In genomic region chr5:172932313-172933017, GRCh38 we compare ENCODE assay signal across 1 cellular context.
TF ChIP-seq lines count a peak whose summit lies in the region.

No MANE protein-coding gene starts in this region.

TF ChIP-seq in HepG2, 621 proteins besides CTCF, POLR2A, EP300 and RAD21 (continued from another document and continues in another):
- TF ChIP-seq NFKB2 (CRISPR knock-in tag; IDR thresholded peaks at IDR 0.05; ENCODE audit: borderline replicate concordance) (peak; percentile 54; the same call in 1 of the 2 replicates), ATF7 (IDR thresholded peaks at IDR 0.05) (no peak), ATF7 (CRISPR knock-in tag; IDR thresholded peaks at IDR 0.05) (no peak), ZNF687 (CRISPR knock-in tag; IDR thresholded peaks at IDR 0.05) (peak; percentile 71), SMARCE1 (IDR thresholded peaks at IDR 0.05; ENCODE audit: borderline replicate concordance) (no peak), ZNF615 (CRISPR knock-in tag; IDR thresholded peaks at IDR 0.05; ENCODE audit: borderline replicate concordance) (no peak), STAG1 (CRISPR knock-in tag; IDR thresholded peaks at IDR 0.05) (peak; percentile 99), ARHGAP35 (CRISPR knock-in tag; IDR thresholded peaks at IDR 0.05; ENCODE audit: borderline replicate concordance) (no peak), ZNF484 (CRISPR knock-in tag; IDR thresholded peaks at IDR 0.05; ENCODE audit: borderline replicate concordance, low read depth) (no peak), AKAP8 (CRISPR knock-in tag; IDR thresholded peaks at IDR 0.05) (no peak), BORCS8-MEF2B (CRISPR knock-in tag; IDR thresholded peaks at IDR 0.05) (0 out of 2 replicates have a peak, but pooled peaks have one; percentile 27), PPARG (CRISPR knock-in tag; conservative IDR thresholded peaks at IDR 0.05) (no peak), GPN1 (CRISPR knock-in tag; IDR thresholded peaks at IDR 0.05; ENCODE audit: borderline replicate concordance) (no peak), SIN3B (IDR thresholded peaks at IDR 0.05; ENCODE audit: low read length) (no peak), KDM6A (CRISPR knock-in tag; IDR thresholded peaks at IDR 0.05; ENCODE audit: low read depth) (no peak), ZFY (CRISPR knock-in tag; IDR thresholded peaks at IDR 0.05) (no peak; the same call in 1 of the 2 replicates), FOSL2 (CRISPR knock-in tag; IDR thresholded peaks at IDR 0.05) (peak; percentile 37; the same call in 1 of the 2 replicates), HDAC1 (CRISPR knock-in tag; IDR thresholded peaks at IDR 0.05) (no peak), ZNF260 (CRISPR knock-in tag; IDR thresholded peaks at IDR 0.05; ENCODE audit: borderline replicate concordance, low read depth) (no peak), NCOA1 (CRISPR knock-in tag; IDR thresholded peaks at IDR 0.05) (no peak), ZNF691 (CRISPR knock-in tag; IDR thresholded peaks at IDR 0.05; ENCODE audit: borderline replicate concordance, low read depth) (0 out of 2 replicates have a peak, but pooled peaks have one; percentile 27), REL (CRISPR knock-in tag; conservative IDR thresholded peaks at IDR 0.05) (no peak), TSC22D2 (CRISPR knock-in tag; IDR thresholded peaks at IDR 0.05; ENCODE audit: borderline replicate concordance) (0 out of 2 replicates have a peak, but pooled peaks have one; percentile 29), ZBTB4 (CRISPR knock-in tag; IDR thresholded peaks at IDR 0.05; ENCODE audit: borderline replicate concordance) (peak; percentile 44; the same call in 1 of the 2 replicates), ZNF552 (CRISPR knock-in tag; IDR thresholded peaks at IDR 0.05; ENCODE audit: borderline replicate concordance) (no peak), IRF2 (CRISPR knock-in tag; IDR thresholded peaks at IDR 0.05) (0 out of 2 replicates have a peak, but pooled peaks have one; percentile 29), ZNF619 (CRISPR knock-in tag; IDR thresholded peaks at IDR 0.05) (no peak), ZBTB33 (CRISPR knock-in tag; IDR thresholded peaks at IDR 0.05) (peak; percentile 94), ZNF720 (CRISPR knock-in tag; IDR thresholded peaks at IDR 0.05) (no peak), HINFP (CRISPR knock-in tag; IDR thresholded peaks at IDR 0.05; ENCODE audit: low read depth) (no peak), ZNF549 (CRISPR knock-in tag; IDR thresholded peaks at IDR 0.05) (no peak), ISX (CRISPR knock-in tag; conservative IDR thresholded peaks at IDR 0.05) (no peak), PHF8 (CRISPR knock-in tag; IDR thresholded peaks at IDR 0.05) (no peak), THAP11 (CRISPR knock-in tag; IDR thresholded peaks at IDR 0.05) (0 out of 2 replicates have a peak, but pooled peaks have one; percentile 15), SNAPC2 (CRISPR knock-in tag; IDR thresholded peaks at IDR 0.05) (no peak)
- TF ChIP-seq, protein P1, sequence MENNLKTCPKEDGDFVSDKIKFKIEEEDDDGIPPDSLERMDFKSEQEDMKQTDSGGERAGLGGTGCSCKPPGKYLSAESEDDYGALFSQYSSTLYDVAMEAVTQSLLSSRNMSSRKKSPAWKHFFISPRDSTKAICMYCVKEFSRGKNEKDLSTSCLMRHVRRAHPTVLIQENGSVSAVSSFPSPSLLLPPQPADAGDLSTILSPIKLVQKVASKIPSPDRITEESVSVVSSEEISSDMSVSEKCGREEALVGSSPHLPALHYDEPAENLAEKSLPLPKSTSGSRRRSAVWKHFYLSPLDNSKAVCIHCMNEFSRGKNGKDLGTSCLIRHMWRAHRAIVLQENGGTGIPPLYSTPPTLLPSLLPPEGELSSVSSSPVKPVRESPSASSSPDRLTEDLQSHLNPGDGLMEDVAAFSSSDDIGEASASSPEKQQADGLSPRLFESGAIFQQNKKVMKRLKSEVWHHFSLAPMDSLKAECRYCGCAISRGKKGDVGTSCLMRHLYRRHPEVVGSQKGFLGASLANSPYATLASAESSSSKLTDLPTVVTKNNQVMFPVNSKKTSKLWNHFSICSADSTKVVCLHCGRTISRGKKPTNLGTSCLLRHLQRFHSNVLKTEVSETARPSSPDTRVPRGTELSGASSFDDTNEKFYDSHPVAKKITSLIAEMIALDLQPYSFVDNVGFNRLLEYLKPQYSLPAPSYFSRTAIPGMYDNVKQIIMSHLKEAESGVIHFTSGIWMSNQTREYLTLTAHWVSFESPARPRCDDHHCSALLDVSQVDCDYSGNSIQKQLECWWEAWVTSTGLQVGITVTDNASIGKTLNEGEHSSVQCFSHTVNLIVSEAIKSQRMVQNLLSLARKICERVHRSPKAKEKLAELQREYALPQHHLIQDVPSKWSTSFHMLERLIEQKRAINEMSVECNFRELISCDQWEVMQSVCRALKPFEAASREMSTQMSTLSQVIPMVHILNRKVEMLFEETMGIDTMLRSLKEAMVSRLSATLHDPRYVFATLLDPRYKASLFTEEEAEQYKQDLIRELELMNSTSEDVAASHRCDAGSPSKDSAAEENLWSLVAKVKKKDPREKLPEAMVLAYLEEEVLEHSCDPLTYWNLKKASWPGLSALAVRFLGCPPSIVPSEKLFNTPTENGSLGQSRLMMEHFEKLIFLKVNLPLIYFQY (CRISPR knock-in tag; IDR thresholded peaks at IDR 0.05; ENCODE audit: borderline replicate concordance): no peak
